8 cellular contexts compared by ENCODE assay signal in the genomic region with DNA sequence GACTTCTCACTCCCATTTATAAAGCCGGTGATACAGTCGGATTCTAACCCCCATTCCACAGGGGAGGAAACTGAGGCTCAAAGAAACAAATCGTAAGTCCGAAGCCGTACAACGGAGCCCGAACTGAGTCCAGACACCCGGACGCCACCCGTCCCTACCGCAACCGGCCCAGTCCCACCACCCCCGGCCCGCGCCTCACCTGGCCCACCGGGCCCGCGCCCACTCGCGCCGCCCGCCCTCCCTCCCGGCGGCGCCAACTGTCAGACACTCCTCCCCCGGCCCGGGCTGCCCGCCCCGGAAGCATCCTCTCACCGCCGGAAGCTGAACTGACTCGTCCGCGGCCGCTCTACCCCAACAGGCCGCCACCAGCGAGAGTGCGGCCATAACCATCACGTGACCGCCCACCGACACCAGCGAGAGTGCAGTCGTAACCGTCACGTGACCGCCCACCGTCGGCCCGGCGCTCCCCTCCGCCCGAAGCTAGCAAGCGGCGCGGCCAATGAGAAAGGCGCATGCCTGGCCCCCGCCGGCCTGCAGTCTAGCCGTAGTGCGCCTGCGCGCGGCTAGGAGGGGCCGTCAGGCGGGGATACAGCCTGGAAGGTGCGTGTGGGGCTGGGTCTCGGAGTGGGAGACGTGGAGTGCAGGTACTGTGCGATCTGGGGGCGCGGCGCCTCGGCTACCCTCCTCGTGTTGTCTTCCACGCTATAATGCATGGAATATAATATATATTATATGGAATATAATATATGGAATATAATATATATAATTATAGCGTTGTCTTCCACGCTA. TPM values are rescaled to one million over a fixed set of nuclear protein-coding genes. Genes with fewer than 3 reads are reported as not detected.
DNase-seq lines count a peak whose midpoint lies in the region; TF ChIP-seq lines count a peak whose summit lies in the region.

A gene with protein sequence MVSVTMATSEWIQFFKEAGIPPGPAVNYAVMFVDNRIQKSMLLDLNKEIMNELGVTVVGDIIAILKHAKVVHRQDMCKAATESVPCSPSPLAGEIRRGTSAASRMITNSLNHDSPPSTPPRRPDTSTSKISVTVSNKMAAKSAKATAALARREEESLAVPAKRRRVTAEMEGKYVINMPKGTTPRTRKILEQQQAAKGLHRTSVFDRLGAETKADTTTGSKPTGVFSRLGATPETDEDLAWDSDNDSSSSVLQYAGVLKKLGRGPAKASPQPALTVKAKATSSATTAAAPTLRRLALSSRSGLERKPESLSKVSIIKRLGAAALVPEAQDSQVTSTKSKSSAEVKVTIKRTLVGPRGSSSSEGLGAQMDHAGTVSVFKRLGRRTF (minus strand): TSS at position 273 of the 789 bp plus-strand sequence. CDS start 6,540 bp downstream, outside the sequence.
A gene with protein sequence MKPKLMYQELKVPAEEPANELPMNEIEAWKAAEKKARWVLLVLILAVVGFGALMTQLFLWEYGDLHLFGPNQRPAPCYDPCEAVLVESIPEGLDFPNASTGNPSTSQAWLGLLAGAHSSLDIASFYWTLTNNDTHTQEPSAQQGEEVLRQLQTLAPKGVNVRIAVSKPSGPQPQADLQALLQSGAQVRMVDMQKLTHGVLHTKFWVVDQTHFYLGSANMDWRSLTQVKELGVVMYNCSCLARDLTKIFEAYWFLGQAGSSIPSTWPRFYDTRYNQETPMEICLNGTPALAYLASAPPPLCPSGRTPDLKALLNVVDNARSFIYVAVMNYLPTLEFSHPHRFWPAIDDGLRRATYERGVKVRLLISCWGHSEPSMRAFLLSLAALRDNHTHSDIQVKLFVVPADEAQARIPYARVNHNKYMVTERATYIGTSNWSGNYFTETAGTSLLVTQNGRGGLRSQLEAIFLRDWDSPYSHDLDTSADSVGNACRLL (plus strand): TSS at position 571 of the 789 bp plus-strand sequence. CDS start 17,789 bp downstream, outside the sequence.

- H3K4me3 ChIP-seq in effector memory CD4-positive, alpha-beta T cell (ENCODE audit: insufficient read depth, low read depth, low read length, poor library complexity, severe bottlenecking): peak within 1 kb of the TSS; percentile 69

- H3K27me3 ChIP-seq in effector memory CD4-positive, alpha-beta T cell (replicated peaks; ENCODE audit: control insufficient read depth, insufficient read depth, low read length, poor library complexity, severe bottlenecking): no peaks in the 10 kb centered on the region

- H3K27ac ChIP-seq in effector memory CD4-positive, alpha-beta T cell (ENCODE audit: insufficient read depth, low read length, poor library complexity, severe bottlenecking): peak within 1 kb of the TSS; percentile 79

- no peak for TF ChIP-seq CTCF in GM20000 (IDR thresholded peaks at IDR 0.05; ENCODE audit: extremely low read depth, missing control alignments)

- DNase-seq in CMK (ENCODE audit: low read depth) (peak; percentile 98), GM20000 (ENCODE audit: low spot score) (peak; percentile 100), HT-29 (ENCODE audit: low spot score) (peak; percentile 100), NOMO-1 (lab: John Stamatoyannopoulos, UW; ENCODE audit: unreplicated experiment in 2 of 2) (peak; percentile 99), medulla oblongata (ENCODE audit: extremely low spot score) (peak; percentile 99)
- peak; percentile 97 to 99 (median 98) for DNase-seq in effector memory CD4-positive, alpha-beta T cell
- DNase-seq in stimulated activated CD8-positive, alpha-beta memory T cell treated with anti-CD3 and anti-CD28 coated beads, Interleukin-12 subunit alpha, Interleukin-12 subunit beta, amount 100 ng/mL, for 1 hour (ENCODE audit: low read depth): peak; percentile 97

- CTCF ChIA-PET in activated CD8-positive, alpha-beta memory T cell treated with anti-CD3 and anti-CD28 coated beads for 36 hours (lab: Charles Lee): interaction anchor here (1.2 to 1.8 kb wide), 4 partner anchors 8 to 117 kb away, joined by 3 to 5 read pairs (median 3); a partner anchor contains a TSS

- H3K4me1 ChIP-seq in effector memory CD4-positive, alpha-beta T cell (ENCODE audit: control insufficient read depth, insufficient read depth, low read length, poor library complexity, severe bottlenecking): peaks cover 15% of the 10 kb centered on the region

- H3K9me3 ChIP-seq in effector memory CD4-positive, alpha-beta T cell (ENCODE audit: control insufficient read depth, low read length): no peaks in the 10 kb centered on the region

- H3K36me3 ChIP-seq in effector memory CD4-positive, alpha-beta T cell (ENCODE audit: control insufficient read depth, insufficient read depth, low read length): no peaks in the 10 kb centered on the region

- POLR2A ChIA-PET in activated CD8-positive, alpha-beta memory T cell treated with anti-CD3 and anti-CD28 coated beads for 36 hours (lab: Charles Lee): interaction anchor here (0.6 to 1.0 kb wide), 4 partner anchors 95 to 515 kb away, joined by 3 to 4 read pairs (median 3); a partner anchor contains a TSS

RNA-seq across cellular contexts. Expression of the first gene that starts in this region (rescaled TPM):
- total RNA-seq in HT-29 (2014; rRNA removed; shearing (Covaris generic)): 35.7 and 36.9 TPM in 2 replicates
- 10 to 100 TPM; 25.2 to 25.9 TPM for total RNA-seq in activated CD8-positive, alpha-beta memory T cell treated with anti-CD3 and anti-CD28 coated beads for 36 hours

RNA-seq across cellular contexts. Expression of the second gene that starts in this region (rescaled TPM):
- 156 and 178 TPM in 2 replicates for total RNA-seq in HT-29 (2014; rRNA removed; shearing (Covaris generic))
- 10 to 100 TPM; 48.0 to 50.4 TPM for total RNA-seq in activated CD8-positive, alpha-beta memory T cell treated with anti-CD3 and anti-CD28 coated beads for 36 hours

Comparison
In these comparisons a context has a peak if more than half of its experiments do, and no peak if none do; other contexts are left out.
1. Peak in every context shown above with its lines: DNase-seq, H3K4me3 ChIP-seq and H3K27ac ChIP-seq.